1 cellular context compared by ENCODE assay signal in the genomic region with DNA sequence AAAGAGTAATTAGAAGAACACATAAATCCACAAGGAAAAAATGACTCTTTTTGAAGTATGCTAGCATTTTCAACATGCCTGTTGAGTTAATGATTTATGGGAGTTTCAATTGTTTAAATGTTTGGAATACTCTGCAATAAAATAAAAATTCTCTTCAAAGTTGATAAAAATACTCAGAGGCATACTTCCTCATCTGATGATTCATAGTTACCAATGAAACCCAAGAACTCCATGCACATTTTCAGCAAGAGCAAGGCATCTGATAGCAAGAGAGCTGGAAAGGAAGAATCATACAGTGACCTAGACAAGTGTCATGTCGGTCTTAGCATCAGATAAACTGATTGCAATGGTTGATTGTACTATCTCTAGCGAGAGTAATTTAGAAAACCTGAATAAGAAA.
A peak's percentile ranks its signal among the peaks of the same experiment; 100 is the strongest.
TF ChIP-seq lines count a peak whose summit lies in the region.

No MANE protein-coding gene starts in this region.

TF ChIP-seq in A549, 52 proteins besides CTCF, POLR2A, EP300 and RAD21 (continued from another document):
- TF ChIP-seq, protein P1, sequence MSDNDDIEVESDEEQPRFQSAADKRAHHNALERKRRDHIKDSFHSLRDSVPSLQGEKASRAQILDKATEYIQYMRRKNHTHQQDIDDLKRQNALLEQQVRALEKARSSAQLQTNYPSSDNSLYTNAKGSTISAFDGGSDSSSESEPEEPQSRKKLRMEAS (IDR thresholded peaks at IDR 0.05), result 0 out of 2 replicates have a peak, but pooled peaks have one; percentile 15
